10 cellular contexts compared by ENCODE assay signal in genomic region chr15:75025102-75025501, GRCh38. TPM values are rescaled to one million over a fixed set of nuclear protein-coding genes. Genes with fewer than 3 reads are reported as not detected.
A peak's percentile ranks its signal among the peaks of the same experiment; 100 is the strongest.
DNase-seq lines count a peak whose midpoint lies in the region; ATAC-seq, FAIRE-seq and TF ChIP-seq lines count a peak whose summit lies in the region.
"Had no signal": no experiment of that assay in that cellular context is flagged by ENCODE, and none has a peak within 500 bp of the region (broad histone marks: within the 10 kb centered on the region; RNA-seq: fewer than 3 reads in every experiment).

No MANE protein-coding gene starts in this region.

- H3K27ac ChIP-seq in astrocyte (ENCODE audit: low read depth, low read length) (no peak overlapping the region), rectal smooth muscle tissue (ENCODE audit: low read depth, low read length) (no peak overlapping the region), WERI-Rb-1 (no peak overlapping the region)
- H3K27ac ChIP-seq: left ventricle myocardium inferior had no signal

- no peaks in the 10 kb centered on the region for H3K27me3 ChIP-seq in astrocyte (ENCODE audit: insufficient read depth, low read length)
- H3K27me3 ChIP-seq in rectal smooth muscle tissue (ENCODE audit: control insufficient read depth, insufficient read depth, low read length), result no peaks in the 10 kb centered on the region
- H3K27me3 ChIP-seq in WERI-Rb-1 (ENCODE audit: insufficient read depth, low read depth, severe bottlenecking), result no peaks in the 10 kb centered on the region

- H3K4me1 ChIP-seq in astrocyte (ENCODE audit: insufficient read depth, low read length), result peaks cover 12% of the 10 kb centered on the region
- H3K4me1 ChIP-seq in rectal smooth muscle tissue (ENCODE audit: control insufficient read depth, insufficient read depth, low read length), result peaks cover 9% of the 10 kb centered on the region

- no peak overlapping the region for H2AFZ ChIP-seq in astrocyte (ENCODE audit: low read depth, low read length)

- no peaks in the 10 kb centered on the region for H3K9me3 Mint-ChIP-seq in activated T-cell treated with anti-CD3 and anti-CD28 coated beads, Interleukin-2, amount 50 U/mL, for 72 hours
- H3K9me3 Mint-ChIP-seq in astrocyte (ENCODE audit: unreplicated experiment), result no peaks in the 10 kb centered on the region

- H3K79me2 ChIP-seq in astrocyte (ENCODE audit: insufficient read depth, low read length), result peaks cover 19% of the 10 kb centered on the region

- H3K36me3 ChIP-seq in astrocyte (ENCODE audit: insufficient read depth, low read length) (no peaks in the 10 kb centered on the region), rectal smooth muscle tissue (ENCODE audit: control insufficient read depth, insufficient read depth, low read length) (no peaks in the 10 kb centered on the region), WERI-Rb-1 (peaks cover 3% of the 10 kb centered on the region)
- H3K36me3 ChIP-seq: left ventricle myocardium inferior had no signal

- H3K4me3 Mint-ChIP-seq in activated T-cell treated with anti-CD3 and anti-CD28 coated beads, Interleukin-2, amount 50 U/mL, for 72 hours, result peak overlapping the region; percentile 90 to 92
- H3K4me3 Mint-ChIP-seq in astrocyte (ENCODE audit: unreplicated experiment), result peak overlapping the region; percentile 96

- peaks cover 2 to 6% of the 10 kb centered on the region in 2 donors for H3K36me3 Mint-ChIP-seq in activated T-cell treated with anti-CD3 and anti-CD28 coated beads, Interleukin-2, amount 50 U/mL, for 72 hours (ENCODE audit: insufficient read depth in 2 of 2)
- H3K36me3 Mint-ChIP-seq in astrocyte (ENCODE audit: low read depth, unreplicated experiment), result no peaks in the 10 kb centered on the region

- no peak for TF ChIP-seq CTCF in astrocyte (IDR thresholded peaks at IDR 0.05; ENCODE audit: insufficient read depth, low read depth, low read length)
- no peak for TF ChIP-seq CTCF in WERI-Rb-1 (IDR thresholded peaks at IDR 0.05; ENCODE audit: low read depth, low read length)
- TF ChIP-seq CTCF in foreskin fibroblast (IDR thresholded peaks at IDR 0.05; ENCODE audit: low read depth, low read length), result no peak

- H3K9me3 ChIP-seq in astrocyte (ENCODE audit: insufficient read depth, low read depth, low read length) (no peaks in the 10 kb centered on the region), WERI-Rb-1 (ENCODE audit: severe bottlenecking) (no peaks in the 10 kb centered on the region)
- H3K9me3 ChIP-seq: left ventricle myocardium inferior had no signal

- peak overlapping the region; percentile 87 for H3K27ac Mint-ChIP-seq in activated T-cell treated with anti-CD3 and anti-CD28 coated beads, Interleukin-2, amount 50 U/mL, for 72 hours
- no peak overlapping the region for H3K27ac Mint-ChIP-seq in astrocyte (ENCODE audit: unreplicated experiment)

- no peaks in the 10 kb centered on the region for H3K27me3 Mint-ChIP-seq in activated T-cell treated with anti-CD3 and anti-CD28 coated beads, Interleukin-2, amount 50 U/mL, for 72 hours (ENCODE audit: low read depth)
- no peaks in the 10 kb centered on the region for H3K27me3 Mint-ChIP-seq in astrocyte (ENCODE audit: low read depth, unreplicated experiment)

- no peak for DNase-seq in activated T-cell treated with anti-CD3 and anti-CD28 coated beads, Interleukin-2, amount 50 U/mL, for 72 hours
- DNase-seq in activated T-cell treated with anti-CD3 and anti-CD28 coated beads for 4 hours, result no peak
- peak; percentile 20 for DNase-seq in NCI-H2196 treated with DMSO at 0.1 percent for 48 hours (lab: John Stamatoyannopoulos, UW; ENCODE audit: unreplicated experiment)
- DNase-seq in astrocyte (ENCODE audit: low read depth), result no peak
- DNase-seq in WERI-Rb-1, result no peak
- no peak for DNase-seq in foreskin fibroblast
- no peak for DNase-seq in SIG-M5 treated with dmso at 0.1 percent for 504 hours (lab: John Stamatoyannopoulos, UW; ENCODE audit: unreplicated experiment)
- DNase-seq: left ventricle myocardium inferior had no signal

- no peak for FAIRE-seq in astrocyte (lab: Jason Lieb, UNC)
- FAIRE-seq: bronchial epithelial cell had no signal

- peaks cover 33% of the 10 kb centered on the region for H3K4me1 Mint-ChIP-seq in activated T-cell treated with anti-CD3 and anti-CD28 coated beads, Interleukin-2, amount 50 U/mL, for 72 hours (ENCODE audit: low read depth)
- peaks cover 5% of the 10 kb centered on the region for H3K4me1 Mint-ChIP-seq in astrocyte (ENCODE audit: low read depth, unreplicated experiment)

- H3K9ac ChIP-seq in astrocyte (ENCODE audit: low read length) (peak overlapping the region; percentile 40), rectal smooth muscle tissue (ENCODE audit: low read length) (peak overlapping the region; percentile 11)

- no peak overlapping the region for H3K4me3 ChIP-seq in astrocyte (ENCODE audit: insufficient read depth, low read depth, low read length)
- H3K4me3 ChIP-seq in rectal smooth muscle tissue (ENCODE audit: low read length), result no peak overlapping the region
- no peak overlapping the region for H3K4me3 ChIP-seq in WERI-Rb-1 (ENCODE audit: low read depth, low read length)
- H3K4me3 ChIP-seq in foreskin fibroblast (ENCODE audit: low read depth in 1 of 2, low read length in 2 of 2), result no peak overlapping the region

- no peak overlapping the region for H3K4me2 ChIP-seq in astrocyte (ENCODE audit: low read length)

- ATAC-seq in activated T-cell treated with anti-CD3 and anti-CD28 coated beads, Interleukin-2, amount 50 U/mL, for 72 hours (replicated peaks in 1 of 2), result no peak

- H4K20me1 ChIP-seq in astrocyte (ENCODE audit: insufficient read depth, low read length), result peaks cover 2% of the 10 kb centered on the region

RNA-seq across cellular contexts. Expression of gene PPCDC, which starts 1.7 kb away (rescaled TPM):
- total RNA-seq in activated T-cell treated with anti-CD3 and anti-CD28 coated beads, Interleukin-2, amount 50 U/mL, for 72 hours, result 10 to 100 TPM; 29.6 to 29.7 TPM
- total RNA-seq in astrocyte, result 7.3 and 7.5 TPM in 2 replicates

RNA-seq across cellular contexts. Expression of gene SCAMP5, which starts 29.7 kb away (rescaled TPM):
- total RNA-seq in activated T-cell treated with anti-CD3 and anti-CD28 coated beads, Interleukin-2, amount 50 U/mL, for 72 hours, result 1 to 10 TPM in 1 of 2 donors, under 1 TPM in 1; 0.31 to 1.2 TPM
- 18.7 and 23.1 TPM in 2 replicates for total RNA-seq in astrocyte
